ENCODE assay signal across 17 cellular contexts in genomic region chr15:81182031-81182745, GRCh38. TPM values are rescaled to one million over a fixed set of nuclear protein-coding genes. Genes with fewer than 3 reads are reported as not detected.
A peak's percentile ranks its signal among the peaks of the same experiment; 100 is the strongest.
DNase-seq lines count a peak whose midpoint lies in the region; ATAC-seq, FAIRE-seq and TF ChIP-seq lines count a peak whose summit lies in the region.
"Had no signal": no experiment of that assay in that cellular context is flagged by ENCODE, and none has a peak within 500 bp of the region (broad histone marks: within the 10 kb centered on the region; RNA-seq: fewer than 3 reads in every experiment).

No MANE protein-coding gene starts in this region.

- no peaks in the 10 kb centered on the region for H4K20me1 ChIP-seq in astrocyte (ENCODE audit: insufficient read depth, low read length)

- H3K36me3 ChIP-seq in astrocyte (ENCODE audit: insufficient read depth, low read length), result no peaks in the 10 kb centered on the region
- H3K36me3 ChIP-seq in prostate gland, result no peaks in the 10 kb centered on the region
- H3K36me3 ChIP-seq in uterus, result no peaks in the 10 kb centered on the region

- H3K9ac ChIP-seq in astrocyte (ENCODE audit: low read length), result no peak overlapping the region
- H3K9ac ChIP-seq: parathyroid adenoma had no signal

- no peaks in the 10 kb centered on the region for H3K9me3 ChIP-seq in astrocyte (ENCODE audit: insufficient read depth, low read depth, low read length)
- no peaks in the 10 kb centered on the region for H3K9me3 ChIP-seq in prostate gland
- H3K9me3 ChIP-seq in uterus, result no peaks in the 10 kb centered on the region

- TF ChIP-seq POLR2A in prostate gland (IDR thresholded peaks at IDR 0.05) (no peak), uterus (IDR thresholded peaks at IDR 0.05) (no peak)

- H3K27me3 ChIP-seq in astrocyte (ENCODE audit: insufficient read depth, low read length) (peaks cover 14% of the 10 kb centered on the region), prostate gland (replicated peaks; ENCODE audit: insufficient read depth) (no peaks in the 10 kb centered on the region), uterus (no peaks in the 10 kb centered on the region)

- WGBS in prostate gland, result 20% methylated on average over 13 of the region's 13 CpGs

- H3K4me1 ChIP-seq in astrocyte (ENCODE audit: insufficient read depth, low read length), result no peaks in the 10 kb centered on the region
- no peaks in the 10 kb centered on the region for H3K4me1 ChIP-seq in prostate gland (replicated peaks)
- H3K4me1 ChIP-seq in uterus, result no peaks in the 10 kb centered on the region
- H3K4me1 ChIP-seq: parathyroid adenoma had no signal

- H3K36me3 Mint-ChIP-seq in astrocyte (ENCODE audit: low read depth, unreplicated experiment), result no peaks in the 10 kb centered on the region

- H2AFZ ChIP-seq in astrocyte (ENCODE audit: low read depth, low read length), result no peak overlapping the region
- H2AFZ ChIP-seq: parathyroid adenoma had no signal

- H3K4me3 ChIP-seq in astrocyte (ENCODE audit: insufficient read depth, low read depth, low read length), result no peak overlapping the region
- peak overlapping the region; percentile 4 to 12 for H3K4me3 ChIP-seq in prostate gland
- peak overlapping the region; percentile 25 to 44 for H3K4me3 ChIP-seq in uterus
- H3K4me3 ChIP-seq: lung had no signal

- peak; percentile 36 for ATAC-seq in Right ventricle myocardium superior (ENCODE audit: poor library complexity)
- ATAC-seq in GM19351 (IDR thresholded peaks at IDR 0.05; ENCODE audit: unreplicated experiment), result no peak
- ATAC-seq: activated CD4-positive, alpha-beta T cell treated with anti-CD3 and anti-CD28 coated beads for 36 hours; activated T-cell treated with anti-CD3 and anti-CD28 coated beads, Interleukin-2, amount 50 U/mL, for 4 hours; effector memory CD8-positive, alpha-beta T cell; PC-3 had no signal

- no peak for TF ChIP-seq CTCF in astrocyte (IDR thresholded peaks at IDR 0.05; ENCODE audit: insufficient read depth, low read depth, low read length)
- TF ChIP-seq CTCF in prostate gland (IDR thresholded peaks at IDR 0.05), result no peak
- TF ChIP-seq CTCF in uterus (IDR thresholded peaks at IDR 0.05), result no peak

- intact Hi-C loops in Right ventricle myocardium superior (cut with DNase I), result no loop called here
- intact Hi-C loops in prostate gland (cut with DNase I), result no loop called here
- intact Hi-C loops in uterus (cut with DNase I; ENCODE audit: low total_unique reads), result no loop called here

- FAIRE-seq in astrocyte (lab: Jason Lieb, UNC), result no peak

- H3K79me2 ChIP-seq in astrocyte (ENCODE audit: insufficient read depth, low read length), result no peaks in the 10 kb centered on the region
- H3K79me2 ChIP-seq: parathyroid adenoma had no signal

- no peak overlapping the region for H3K4me3 Mint-ChIP-seq in astrocyte (ENCODE audit: unreplicated experiment)
- H3K4me3 Mint-ChIP-seq: activated CD4-positive, alpha-beta T cell treated with anti-CD3 and anti-CD28 coated beads for 36 hours; activated T-cell treated with anti-CD3 and anti-CD28 coated beads, Interleukin-2, amount 50 U/mL, for 4 hours; effector memory CD8-positive, alpha-beta T cell had no signal

- H3K27ac Mint-ChIP-seq in astrocyte (ENCODE audit: unreplicated experiment), result no peak overlapping the region
- H3K27ac Mint-ChIP-seq: activated CD4-positive, alpha-beta T cell treated with anti-CD3 and anti-CD28 coated beads for 36 hours; effector memory CD8-positive, alpha-beta T cell had no signal

- DNase-seq in astrocyte (ENCODE audit: low read depth) (no peak), Right ventricle myocardium superior (no peak), prostate gland (ENCODE audit: low spot score) (no peak), uterus (no peak), NCI-H82 treated with DMSO at 0.1 percent for 48 hours (lab: John Stamatoyannopoulos, UW; ENCODE audit: unreplicated experiment) (no peak), NOMO-1 treated with DMSO at 0.1 percent for 48 hours (lab: John Stamatoyannopoulos, UW; ENCODE audit: unreplicated experiment) (no peak)
- DNase-seq: activated CD4-positive, alpha-beta T cell treated with anti-CD3 and anti-CD28 coated beads for 36 hours; activated T-cell treated with anti-CD3 and anti-CD28 coated beads, Interleukin-2, amount 50 U/mL, for 4 hours; effector memory CD8-positive, alpha-beta T cell; hippocampal formation; PC-3; stimulated activated CD4-positive, alpha-beta T cell treated with anti-CD3 and anti-CD28 coated beads, Interleukin-2, amount 100 ng/mL, for 48 hours; T-helper 1 cell had no signal

- no peak overlapping the region for H3K27ac ChIP-seq in astrocyte (ENCODE audit: low read depth, low read length)
- peak overlapping the region in 1 of 2 donors; percentile 26 for H3K27ac ChIP-seq in prostate gland
- H3K27ac ChIP-seq in uterus, result peak overlapping the region; percentile 67 to 73
- H3K27ac ChIP-seq: parathyroid adenoma had no signal

- peak overlapping the region; percentile 4 for H3K4me2 ChIP-seq in astrocyte (ENCODE audit: low read length)

- peaks cover 5% of the 10 kb centered on the region for H3K9me3 Mint-ChIP-seq in astrocyte (ENCODE audit: unreplicated experiment)
- H3K9me3 Mint-ChIP-seq: activated T-cell treated with anti-CD3 and anti-CD28 coated beads, Interleukin-2, amount 50 U/mL, for 4 hours; effector memory CD8-positive, alpha-beta T cell had no signal

- peaks cover 8% of the 10 kb centered on the region for H3K27me3 Mint-ChIP-seq in astrocyte (ENCODE audit: low read depth, unreplicated experiment)

- peaks cover 4% of the 10 kb centered on the region for H3K4me1 Mint-ChIP-seq in astrocyte (ENCODE audit: low read depth, unreplicated experiment)

RNA-seq across cellular contexts. Expression of gene IL16, which starts 14.5 kb away (rescaled TPM):
- total RNA-seq in astrocyte, result 0.24 and 0.36 TPM in 2 replicates
- total RNA-seq in Right ventricle myocardium superior, result 2.7 TPM
- 1 to 10 TPM; 2.7 to 9.9 TPM for total RNA-seq in prostate gland
- 10 to 100 TPM; 16.6 to 69.2 (median 23.1) TPM for total RNA-seq in uterus
- total RNA-seq: M059J had no signal

RNA-seq across cellular contexts. Expression of gene CFAP161, which starts 48.1 kb away (rescaled TPM):
- total RNA-seq in astrocyte, result 0.27 TPM in 1 of 2 replicates, not detected in the other
- total RNA-seq in Right ventricle myocardium superior, result 0.30 TPM
- total RNA-seq in prostate gland, result 1 to 10 TPM in 1 of 2 donors, not detected in 1; 2.9 TPM
- total RNA-seq in uterus, result 1 to 10 TPM in 2 of 4 donors, not detected in 2; 2.8 to 3.3 TPM
- total RNA-seq: activated CD4-positive, alpha-beta T cell treated with anti-CD3 and anti-CD28 coated beads for 36 hours; activated T-cell treated with anti-CD3 and anti-CD28 coated beads, Interleukin-2, amount 50 U/mL, for 4 hours; M059J had no signal
